Comparison of ENCODE assay signal across 13 cellular contexts in genomic region chr4:81650871-81651270, GRCh38.
DNase-seq lines count a peak whose midpoint lies in the region; ATAC-seq lines count a peak whose summit lies in the region.
"Had no signal": no experiment of that assay in that cellular context is flagged by ENCODE, and none has a peak within 500 bp of the region (broad histone marks: within the 10 kb centered on the region; RNA-seq: fewer than 3 reads in every experiment).

No MANE protein-coding gene starts in this region.

- no CpG with 5 or more reads among the region's 2 CpGs for WGBS in mesendoderm (ENCODE audit: extremely low coverage, insufficient coverage, low lambda C conversion rate)

- H2BK5ac ChIP-seq in mesendoderm (ENCODE audit: low read length) = no peak overlapping the region

- no peak overlapping the region for H2BK15ac ChIP-seq in mesendoderm (replicated peaks; ENCODE audit: low read depth)

- no peaks in the 10 kb centered on the region for H3K36me3 Mint-ChIP-seq in activated T-helper 17 cell treated with anti-CD3 and anti-CD28 coated beads, Interleukin-2, amount 50 U/mL, for 72 hours (ENCODE audit: low read depth)

- no peak overlapping the region for H2AK5ac ChIP-seq in mesendoderm (ENCODE audit: low read length)

- peak overlapping the region; percentile 79 for H3K27ac ChIP-seq in mesendoderm (ENCODE audit: low read depth, low read length)
- H3K27ac ChIP-seq: ovary had no signal

- H3K9me3 Mint-ChIP-seq in activated T-helper 17 cell treated with anti-CD3 and anti-CD28 coated beads, Interleukin-2, amount 50 U/mL, for 72 hours = peaks cover 5% of the 10 kb centered on the region

- no peak overlapping the region for H3K56ac ChIP-seq in mesendoderm (ENCODE audit: low read length)

- no peak overlapping the region for H3K23ac ChIP-seq in mesendoderm (ENCODE audit: low read length)

- peak overlapping the region; percentile 85 for H3K27ac Mint-ChIP-seq in activated T-helper 17 cell treated with anti-CD3 and anti-CD28 coated beads, Interleukin-2, amount 50 U/mL, for 72 hours

- H3K4me1 Mint-ChIP-seq in activated T-helper 17 cell treated with anti-CD3 and anti-CD28 coated beads, Interleukin-2, amount 50 U/mL, for 72 hours = peaks cover 25% of the 10 kb centered on the region

- H3K36me3 ChIP-seq in mesendoderm (ENCODE audit: control insufficient read depth, insufficient read depth, low read length) = no peaks in the 10 kb centered on the region
- H3K36me3 ChIP-seq: ovary had no signal

- no peak overlapping the region for H2BK120ac ChIP-seq in mesendoderm (ENCODE audit: low read depth, low read length)

- no peak overlapping the region for H4K5ac ChIP-seq in mesendoderm (ENCODE audit: low read length)

- no peaks in the 10 kb centered on the region for H3K27me3 ChIP-seq in mesendoderm (ENCODE audit: insufficient read depth, low read length, poor library complexity)
- H3K27me3 ChIP-seq: ovary had no signal

- peak; percentile 43 for DNase-seq in DMS79 treated with DMSO at 0.1 percent for 48 hours (lab: John Stamatoyannopoulos, UW)
- peak; percentile 43 for DNase-seq in NCI-H187 treated with DMSO at 0.1 percent for 48 hours (lab: John Stamatoyannopoulos, UW)
- peak; percentile 99 for DNase-seq in mesendoderm
- DNase-seq in NOMO-1 treated with dmso at 0.1 percent for 144 hours (lab: John Stamatoyannopoulos, UW; ENCODE audit: unreplicated experiment) = no peak
- no peak for DNase-seq in activated CD4-positive, alpha-beta T cell treated with anti-CD3 and anti-CD28 coated beads, Interleukin-2, amount 50 U/mL, for 48 hours
- DNase-seq: activated CD8-positive, alpha-beta memory T cell treated with anti-CD3 and anti-CD28 coated beads, Interleukin-2, amount 50 U/mL, for 48 hours; left cardiac atrium; ovary; stimulated activated CD4-positive, alpha-beta T cell treated with anti-CD3 and anti-CD28 coated beads, Interleukin-4, amount 100 ng/mL, for 24 hours; T-helper 9 cell had no signal

- no peak overlapping the region for H3K9ac ChIP-seq in mesendoderm (ENCODE audit: low read length)

- H3K4me2 ChIP-seq in mesendoderm (ENCODE audit: low read length) = no peak overlapping the region

- H3K79me1 ChIP-seq in mesendoderm (ENCODE audit: low read length) = no peaks in the 10 kb centered on the region

- no peak overlapping the region for H4K8ac ChIP-seq in mesendoderm (ENCODE audit: low read depth, low read length)

- peaks cover 10% of the 10 kb centered on the region for H3K4me1 ChIP-seq in mesendoderm (ENCODE audit: control insufficient read depth, low read depth, low read length)

- no peaks in the 10 kb centered on the region for H3K79me2 ChIP-seq in mesendoderm (ENCODE audit: control insufficient read depth, insufficient read depth, low read length)

- no peak overlapping the region for H3K4me3 ChIP-seq in mesendoderm (ENCODE audit: low read length)
- H3K4me3 ChIP-seq: ovary had no signal

- H3K4ac ChIP-seq in mesendoderm (ENCODE audit: low read depth, low read length) = no peak overlapping the region

- ATAC-seq in activated T-helper 17 cell treated with anti-CD3 and anti-CD28 coated beads, Interleukin-2, amount 50 U/mL, for 72 hours (replicated peaks) = no peak
- ATAC-seq in HG03354 (IDR thresholded peaks at IDR 0.05; ENCODE audit: poor library complexity, severe bottlenecking, unreplicated experiment) (no peak), HG03342 (IDR thresholded peaks at IDR 0.05; ENCODE audit: unreplicated experiment) (no peak)

- H3K4me3 Mint-ChIP-seq in activated T-helper 17 cell treated with anti-CD3 and anti-CD28 coated beads, Interleukin-2, amount 50 U/mL, for 72 hours = peak overlapping the region; percentile 21

- peak overlapping the region; percentile 60 for H3K18ac ChIP-seq in mesendoderm (ENCODE audit: low read length)

- no peaks in the 10 kb centered on the region for H3K27me3 Mint-ChIP-seq in activated T-helper 17 cell treated with anti-CD3 and anti-CD28 coated beads, Interleukin-2, amount 50 U/mL, for 72 hours

Comparison
In these comparisons a context has a peak if more than half of its experiments do, and no peak if none do; other contexts are left out.
1. DNase-seq: peak in DMS79 treated with DMSO at 0.1 percent for 48 hours (single experiment), NCI-H187 treated with DMSO at 0.1 percent for 48 hours (single experiment) and mesendoderm (single experiment); none in NOMO-1 treated with dmso at 0.1 percent for 144 hours (single experiment) and activated CD4-positive, alpha-beta T cell treated with anti-CD3 and anti-CD28 coated beads, Interleukin-2, amount 50 U/mL, for 48 hours (0 of 2).